ENCODE assay signal across 8 cellular contexts in the genomic region with DNA sequence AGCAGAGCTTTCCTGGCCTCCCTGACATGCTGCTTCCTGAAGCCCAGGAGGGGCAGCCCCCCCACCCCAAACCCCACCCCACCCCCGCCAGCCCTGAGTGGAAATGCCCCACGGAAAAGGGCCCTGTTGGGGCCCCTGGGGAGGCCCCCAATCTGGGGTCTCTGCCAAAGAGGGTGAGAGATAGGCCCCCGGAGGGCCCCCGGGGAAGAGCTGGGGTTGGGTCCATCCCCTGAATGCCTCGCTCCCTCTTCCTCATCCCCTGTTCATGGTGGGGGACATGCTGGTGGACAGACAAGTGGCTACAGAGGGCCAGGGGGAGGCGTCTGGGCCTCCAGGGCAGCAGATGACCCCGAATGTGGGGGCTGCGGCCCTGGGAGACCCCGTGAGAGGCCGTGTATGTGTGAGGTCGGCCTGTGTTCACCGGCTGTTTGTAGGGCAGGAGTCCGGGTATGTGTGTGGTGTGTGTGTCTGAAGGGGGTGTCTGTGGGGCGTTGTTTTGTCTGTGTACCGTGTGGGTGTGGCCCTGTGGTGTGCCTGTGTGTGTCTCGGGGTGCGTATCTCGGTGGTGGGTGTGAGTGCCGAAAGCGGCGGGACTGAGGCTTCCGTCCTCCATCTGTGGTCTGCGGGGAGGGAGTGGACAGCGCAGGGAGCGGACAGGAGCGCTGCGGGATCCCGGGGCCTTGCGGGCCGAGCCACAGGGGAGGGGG. TPM values are rescaled to one million over a fixed set of nuclear protein-coding genes. Genes with fewer than 3 reads are reported as not detected.
DNase-seq lines count a peak whose midpoint lies in the region; ATAC-seq, FAIRE-seq and TF ChIP-seq lines count a peak whose summit lies in the region.

No MANE protein-coding gene starts in this region.

- 19% methylated on average over 20 of the region's 30 CpGs for WGBS in K562 (ENCODE audit: insufficient coverage, low coverage, missing lambda C conversion rate)

- TF ChIP-seq RAD21 in K562 (CRISPR knock-in tag; conservative IDR thresholded peaks at IDR 0.05 in 1 of 2, IDR thresholded peaks at IDR 0.05 in 1 of 2): no peak

- H3K27me3 Mint-ChIP-seq in T-cell: no peaks in the 10 kb centered on the region

- peak overlapping the region; percentile 94 to 95 for H3K27ac Mint-ChIP-seq in T-cell

- H3K27ac ChIP-seq in K562 (ENCODE audit: extremely low read depth, low read depth, low read length): no peak overlapping the region
- peak overlapping the region; percentile 80 to 92 for H3K27ac ChIP-seq in kidney (ENCODE audit: low read depth in 2 of 2, low read length in 2 of 2)

- POLR2A ChIA-PET in T-cell (lab: Charles Lee): interaction anchor here in 1 of 2 donors (0.5 kb wide), 1 partner anchor 425 kb away, joined by 3 read pairs; no protein-coding TSS in a partner anchor
- POLR2A ChIA-PET in K562 (lab: Yijun Ruan, JAX): interaction anchor here (0.6 to 1.7 kb wide), 3 partner anchors 467 to 479 kb away, joined by 5 to 6 read pairs (median 5); no protein-coding TSS in a partner anchor

- H3K36me3 ChIP-seq in K562 (ENCODE audit: control insufficient read depth, insufficient read depth, low read length) (no peaks in the 10 kb centered on the region), kidney (ENCODE audit: control insufficient read depth in 1 of 2, insufficient read depth in 2 of 2, low read length in 2 of 2) (no peaks in the 10 kb centered on the region), BE2C (no peaks in the 10 kb centered on the region)

- CTCF ChIA-PET in T-cell (lab: Charles Lee): interaction anchor here (0.6 to 1.8 kb wide), 6 partner anchors 15 to 469 kb away, joined by 3 to 8 read pairs (median 4); a partner anchor contains a TSS
- CTCF ChIA-PET in K562 (lab: Yijun Ruan, JAX; ENCODE audit: low intra/inter-chr PET ratio): interaction anchor here (0.6 to 3.3 kb wide), 11 partner anchors 15 to 652 kb away, joined by 3 to 53 read pairs (median 4); no protein-coding TSS in a partner anchor

- no peak for TF ChIP-seq POLR2A in K562 (conservative IDR thresholded peaks at IDR 0.05)

- H3K4me2 ChIP-seq in K562 (ENCODE audit: insufficient read depth, low read length): peak overlapping the region; percentile 61

- no peaks in the 10 kb centered on the region for H3K9me1 ChIP-seq in K562 (ENCODE audit: control insufficient read depth, insufficient read depth, low read length)

- FAIRE-seq in K562 (lab: Jason Lieb, UNC) (peak; percentile 65), kidney (lab: Jason Lieb, UNC) (no peak)

- no peak for TF ChIP-seq CTCF in K562 (IDR thresholded peaks at IDR 0.05 in 2 of 3, conservative IDR thresholded peaks at IDR 0.05 in 1 of 3; ENCODE audit: insufficient read depth in 2 of 3, low read depth in 1 of 3, low read length in 3 of 3)
- no peak for TF ChIP-seq CTCF in kidney (IDR thresholded peaks at IDR 0.05; ENCODE audit: borderline replicate concordance, extremely low read depth, insufficient read depth)
- no peak for TF ChIP-seq CTCF in BE2C (IDR thresholded peaks at IDR 0.05; ENCODE audit: low read depth, low read length)

- no peak overlapping the region for H3K4me3 ChIP-seq in K562
- H3K4me3 ChIP-seq in kidney (ENCODE audit: low read length in 2 of 2): peak overlapping the region in 1 of 2 donors; percentile 9
- no peak overlapping the region for H3K4me3 ChIP-seq in BE2C (ENCODE audit: low read depth, low read length)

- H4K20me1 ChIP-seq in K562 (replicated peaks; ENCODE audit: control insufficient read depth, insufficient read depth, low read length): 0 out of 2 replicates have a peak, but pooled peaks cover 10% of the 10 kb centered on the region

- H3K9me3 ChIP-seq in K562 (replicated peaks; ENCODE audit: control insufficient read depth, insufficient read depth, low read depth, low read length) (no peaks in the 10 kb centered on the region), kidney (ENCODE audit: control insufficient read depth in 1 of 2, low read length in 2 of 2) (no peaks in the 10 kb centered on the region), BE2C (no peaks in the 10 kb centered on the region)

- H3K4me1 Mint-ChIP-seq in T-cell: peaks cover 28 to 41% (median 36%) of the 10 kb centered on the region in 3 donors

- peak overlapping the region in 1 of 2 experiments; percentile 66; a peak in 2 of 4 replicates for H3K9ac ChIP-seq in K562 (ENCODE audit: insufficient read depth in 1 of 2, low read depth in 2 of 2, low read length in 2 of 2)
- peak overlapping the region; percentile 43 to 46 for H3K9ac ChIP-seq in kidney (ENCODE audit: low read length in 2 of 2)

- H3K36me3 Mint-ChIP-seq in T-cell: no peaks in the 10 kb centered on the region

- H3K79me2 ChIP-seq in K562 (ENCODE audit: control insufficient read depth, insufficient read depth, low read length): no peaks in the 10 kb centered on the region

- DNase-seq in GM03348 (ENCODE audit: low spot score) (peak; percentile 82), T-cell (peak; percentile 26 to 77 (median 58)), K562 (ENCODE audit: extremely low read depth in 1 of 4, low spot score in 3 of 4) (peak in 3 of 4 experiments; percentile 55 to 84 (median 71)), kidney (peak; percentile 88), BE2C (no peak)
- DNase-seq in stimulated activated naive CD4-positive, alpha-beta T cell treated with Interleukin-2 at 50 U/mL for 16 hours (lab: John Stamatoyannopoulos, UW): peak; percentile 50

- intact Hi-C loops in K562 (cut with micrococcal nuclease): loop anchor here (1.0 to 10.0 kb wide), 6 partner anchors 55 to 470 kb away; no protein-coding TSS in a partner anchor
- intact Hi-C loops in kidney (cut with DNase I): loop anchor here (10.0 kb wide), 1 partner anchor 115 kb away; no protein-coding TSS in a partner anchor

- H2AFZ ChIP-seq in K562 (ENCODE audit: low read depth, low read length): peak overlapping the region; percentile 88

- H3K9me3 Mint-ChIP-seq in T-cell: no peaks in the 10 kb centered on the region

- BruUV-seq in K562 (replicated peaks; lab: Mats Ljungman, UMichigan): no TSS peak

- H3K4me1 ChIP-seq in K562 (replicated peaks in 1 of 2; ENCODE audit: control insufficient read depth in 2 of 2, insufficient read depth in 2 of 2, low read length in 2 of 2) (peaks cover 11 to 68% of the 10 kb centered on the region in 2 experiments; a peak in 4 of 5 replicates), kidney (ENCODE audit: control insufficient read depth in 1 of 2, insufficient read depth in 1 of 2, low read depth in 1 of 2, low read length in 2 of 2) (peaks cover 18 to 34% of the 10 kb centered on the region in 2 donors), BE2C (peaks cover 20% of the 10 kb centered on the region)

- H3K4me3 Mint-ChIP-seq in T-cell: peak overlapping the region; percentile 88 to 93 (median 91)

- ATAC-seq in T-cell (replicated peaks in 1 of 4) (peak; percentile 67 to 78 (median 72)), K562 (peak; percentile 11), GM21723 (IDR thresholded peaks at IDR 0.05; ENCODE audit: unreplicated experiment) (no peak), HG03571 (IDR thresholded peaks at IDR 0.05; ENCODE audit: unreplicated experiment) (no peak)

- H3K27me3 ChIP-seq in K562 (ENCODE audit: control insufficient read depth in 2 of 2, insufficient read depth in 2 of 2, low read length in 2 of 2) (peaks cover 0 to 29% of the 10 kb centered on the region in 2 experiments; a peak in 2 of 5 replicates), BE2C (no peaks in the 10 kb centered on the region)

- no peak for TF ChIP-seq EP300 in K562 (IDR thresholded peaks at IDR 0.05; ENCODE audit: low read length)

- in situ Hi-C loops in K562 (cut with MboI): loop anchor here (5.0 to 25.0 kb wide), 3 partner anchors 47 to 272 kb away; no protein-coding TSS in a partner anchor

RNA-seq across cellular contexts. Expression of a gene that starts 11.3 kb away (rescaled TPM):
- not detected for total RNA-seq in T-cell
- not detected in 2 replicates for total RNA-seq in K562 (2011; cell fraction: chromatin; rRNA removed; ENCODE audit: low replicate concordance)
- total RNA-seq in K562 (2011; cell fraction: nucleolus; rRNA removed): not detected in 2 replicates
- not detected in 2 replicates for total RNA-seq in K562 (2011; cell fraction: nucleoplasm; rRNA removed)
- total RNA-seq in K562 (2014; rRNA removed): 0.12 TPM in 1 of 2 replicates, not detected in the other
- total RNA-seq in K562 (2014; rRNA removed; fragmentation: Illumina TruSeq; extraction: Trizol): not detected in 2 replicates
- not detected in 2 replicates for total RNA-seq in K562 (2015; rRNA removed; fragmentation: Illumina TruSeq; extraction: Trizol)
- total RNA-seq in K562 (2021): not detected in 2 replicates
- not detected in 2 replicates for polyA plus RNA-seq in K562 (2011; rRNA removed)
- polyA plus RNA-seq in K562 (2011; cell fraction: cytosol; rRNA removed): not detected in 2 replicates
- polyA plus RNA-seq in K562 (2011; cell fraction: nucleus; rRNA removed): not detected in 2 replicates
- polyA plus RNA-seq in K562 (2012): not detected in 2 replicates
- polyA plus RNA-seq in K562 (2014; fragmentation: Illumina TruSeq; extraction: Trizol): not detected in 2 replicates
- polyA plus RNA-seq in K562 (2014; fragmentation: Nextera tagmentation; extraction: Ambion mirVana): not detected
- polyA plus RNA-seq in K562 (2014; rRNA removed): not detected in 2 replicates
- not detected in 2 replicates for polyA minus RNA-seq in K562 (2011; rRNA and poly(A)+ RNA removed)
- not detected in 2 replicates for polyA minus RNA-seq in K562 (2011; cell fraction: cytosol; rRNA and poly(A)+ RNA removed)
- polyA minus RNA-seq in K562 (2011; cell fraction: nucleus; rRNA and poly(A)+ RNA removed): not detected in 2 replicates
- 1.1 TPM for total RNA-seq in kidney
- polyA plus RNA-seq in kidney (ENCODE audit: insufficient read depth, low read depth, low replicate concordance): 2.8 TPM
- not detected for polyA plus RNA-seq in BE2C (2012; ENCODE audit: insufficient read depth, insufficient read length, low read depth)

RNA-seq across cellular contexts. Expression of a gene that starts 16.3 kb away (rescaled TPM):
- total RNA-seq in T-cell: 10 to 100 TPM; 31.0 to 45.0 (median 40.3) TPM
- 28.6 and 94.1 TPM in 2 replicates for total RNA-seq in K562 (2011; cell fraction: chromatin; rRNA removed; ENCODE audit: low replicate concordance)
- 70.3 and 71.4 TPM in 2 replicates for total RNA-seq in K562 (2011; cell fraction: nucleolus; rRNA removed)
- 51.0 and 57.9 TPM in 2 replicates for total RNA-seq in K562 (2011; cell fraction: nucleoplasm; rRNA removed)
- total RNA-seq in K562 (2014; rRNA removed): 116 and 120 TPM in 2 replicates
- total RNA-seq in K562 (2014; rRNA removed; fragmentation: Illumina TruSeq; extraction: Trizol): 49.6 and 59.2 TPM in 2 replicates
- total RNA-seq in K562 (2015; rRNA removed; fragmentation: Illumina TruSeq; extraction: Trizol): 74.3 and 78.1 TPM in 2 replicates
- total RNA-seq in K562 (2021): 108 and 110 TPM in 2 replicates
- 74.7 and 79.2 TPM in 2 replicates for polyA plus RNA-seq in K562 (2011; rRNA removed)
- polyA plus RNA-seq in K562 (2011; cell fraction: cytosol; rRNA removed): 89.1 and 124 TPM in 2 replicates
- polyA plus RNA-seq in K562 (2011; cell fraction: nucleus; rRNA removed): 42.9 and 47.3 TPM in 2 replicates
- 42.1 and 72.6 TPM in 2 replicates for polyA plus RNA-seq in K562 (2012)
- polyA plus RNA-seq in K562 (2014; fragmentation: Illumina TruSeq; extraction: Trizol): 80.6 and 113 TPM in 2 replicates
- polyA plus RNA-seq in K562 (2014; fragmentation: Nextera tagmentation; extraction: Ambion mirVana): 10 to 100 TPM; 42.1 to 67.0 TPM
- 111 and 121 TPM in 2 replicates for polyA plus RNA-seq in K562 (2014; rRNA removed)
- polyA minus RNA-seq in K562 (2011; rRNA and poly(A)+ RNA removed): 34.5 and 60.2 TPM in 2 replicates
- 23.4 and 42.2 TPM in 2 replicates for polyA minus RNA-seq in K562 (2011; cell fraction: cytosol; rRNA and poly(A)+ RNA removed)
- polyA minus RNA-seq in K562 (2011; cell fraction: nucleus; rRNA and poly(A)+ RNA removed): 14.7 and 15.7 TPM in 2 replicates
- 32.6 TPM for total RNA-seq in kidney
- 61.2 TPM for polyA plus RNA-seq in kidney (ENCODE audit: insufficient read depth, low read depth, low replicate concordance)
- 227 TPM for polyA plus RNA-seq in BE2C (2012; ENCODE audit: insufficient read depth, insufficient read length, low read depth)

RNA-seq across cellular contexts. Expression of a gene that starts 32.3 kb away (rescaled TPM):
- total RNA-seq in T-cell: 10 to 100 TPM; 28.3 to 35.2 (median 30.8) TPM
- total RNA-seq in K562 (2011; cell fraction: chromatin; rRNA removed; ENCODE audit: low replicate concordance): 8.0 and 24.6 TPM in 2 replicates
- 20.2 and 20.4 TPM in 2 replicates for total RNA-seq in K562 (2011; cell fraction: nucleolus; rRNA removed)
- 10.2 and 12.6 TPM in 2 replicates for total RNA-seq in K562 (2011; cell fraction: nucleoplasm; rRNA removed)
- total RNA-seq in K562 (2014; rRNA removed): 12.4 and 15.8 TPM in 2 replicates
- total RNA-seq in K562 (2014; rRNA removed; fragmentation: Illumina TruSeq; extraction: Trizol): 4.1 and 4.9 TPM in 2 replicates
- 8.6 TPM in 2 replicates for total RNA-seq in K562 (2015; rRNA removed; fragmentation: Illumina TruSeq; extraction: Trizol)
- 17.1 and 17.3 TPM in 2 replicates for total RNA-seq in K562 (2021)
- 11.3 and 13.1 TPM in 2 replicates for polyA plus RNA-seq in K562 (2011; rRNA removed)
- 10.5 and 18.2 TPM in 2 replicates for polyA plus RNA-seq in K562 (2011; cell fraction: cytosol; rRNA removed)
- 26.0 and 42.0 TPM in 2 replicates for polyA plus RNA-seq in K562 (2011; cell fraction: nucleus; rRNA removed)
- 11.4 and 12.4 TPM in 2 replicates for polyA plus RNA-seq in K562 (2012)
- 12.8 and 13.1 TPM in 2 replicates for polyA plus RNA-seq in K562 (2014; fragmentation: Illumina TruSeq; extraction: Trizol)
- 1 to 10 TPM in 1 of 2 experiments, under 1 TPM in 1; 0.92 to 1.1 TPM for polyA plus RNA-seq in K562 (2014; fragmentation: Nextera tagmentation; extraction: Ambion mirVana)
- polyA plus RNA-seq in K562 (2014; rRNA removed): 17.8 and 19.5 TPM in 2 replicates
- polyA minus RNA-seq in K562 (2011; rRNA and poly(A)+ RNA removed): 3.6 and 4.9 TPM in 2 replicates
- polyA minus RNA-seq in K562 (2011; cell fraction: cytosol; rRNA and poly(A)+ RNA removed): 5.0 and 6.1 TPM in 2 replicates
- 7.3 and 9.0 TPM in 2 replicates for polyA minus RNA-seq in K562 (2011; cell fraction: nucleus; rRNA and poly(A)+ RNA removed)
- 22.5 TPM for total RNA-seq in kidney
- polyA plus RNA-seq in kidney (ENCODE audit: insufficient read depth, low read depth, low replicate concordance): 18.1 TPM
- polyA plus RNA-seq in BE2C (2012; ENCODE audit: insufficient read depth, insufficient read length, low read depth): 87.7 TPM

RNA-seq across cellular contexts. Expression of a gene that starts 55.8 kb away (rescaled TPM):
- total RNA-seq in T-cell (under 1 TPM in 1 of 5 donors, not detected in 4; 0.26 TPM), K562 (2014; rRNA removed) (not detected in 2 replicates), K562 (2014; rRNA removed; fragmentation: Illumina TruSeq; extraction: Trizol) (not detected in 2 replicates), K562 (2015; rRNA removed; fragmentation: Illumina TruSeq; extraction: Trizol) (not detected in 2 replicates), K562 (2021) (not detected in 2 replicates), kidney (1.8 TPM)
- not detected in 2 replicates for total RNA-seq in K562 (2011; cell fraction: chromatin; rRNA removed; ENCODE audit: low replicate concordance)
- not detected in 2 replicates for total RNA-seq in K562 (2011; cell fraction: nucleolus; rRNA removed)
- not detected in 2 replicates for total RNA-seq in K562 (2011; cell fraction: nucleoplasm; rRNA removed)
- polyA plus RNA-seq in K562 (2011; rRNA removed) (not detected in 2 replicates), K562 (2014; fragmentation: Illumina TruSeq; extraction: Trizol) (not detected in 2 replicates), K562 (2014; fragmentation: Nextera tagmentation; extraction: Ambion mirVana) (not detected), K562 (2014; rRNA removed) (0.21 TPM in 1 of 2 replicates, not detected in the other), kidney (ENCODE audit: insufficient read depth, low read depth, low replicate concordance) (2.3 TPM)
- 0.18 TPM in 1 of 2 replicates, not detected in the other for polyA plus RNA-seq in K562 (2011; cell fraction: cytosol; rRNA removed)
- 0.13 TPM in 1 of 2 replicates, not detected in the other for polyA plus RNA-seq in K562 (2011; cell fraction: nucleus; rRNA removed)
- not detected in 2 replicates for polyA plus RNA-seq in K562 (2012)
- polyA minus RNA-seq in K562 (2011; rRNA and poly(A)+ RNA removed): not detected in 2 replicates
- polyA minus RNA-seq in K562 (2011; cell fraction: cytosol; rRNA and poly(A)+ RNA removed): not detected in 2 replicates
- polyA minus RNA-seq in K562 (2011; cell fraction: nucleus; rRNA and poly(A)+ RNA removed): not detected in 2 replicates
- not detected for polyA plus RNA-seq in BE2C (2012; ENCODE audit: insufficient read depth, insufficient read length, low read depth)

Comparison
In these comparisons a context has a peak if more than half of its experiments do, and no peak if none do; other contexts are left out.
1. ATAC-seq: peak in T-cell (4 of 4) and K562 (single experiment); none in GM21723 (single experiment) and HG03571 (single experiment).